Comparison of ENCODE assay signal across 25 cellular contexts in the genomic region with DNA sequence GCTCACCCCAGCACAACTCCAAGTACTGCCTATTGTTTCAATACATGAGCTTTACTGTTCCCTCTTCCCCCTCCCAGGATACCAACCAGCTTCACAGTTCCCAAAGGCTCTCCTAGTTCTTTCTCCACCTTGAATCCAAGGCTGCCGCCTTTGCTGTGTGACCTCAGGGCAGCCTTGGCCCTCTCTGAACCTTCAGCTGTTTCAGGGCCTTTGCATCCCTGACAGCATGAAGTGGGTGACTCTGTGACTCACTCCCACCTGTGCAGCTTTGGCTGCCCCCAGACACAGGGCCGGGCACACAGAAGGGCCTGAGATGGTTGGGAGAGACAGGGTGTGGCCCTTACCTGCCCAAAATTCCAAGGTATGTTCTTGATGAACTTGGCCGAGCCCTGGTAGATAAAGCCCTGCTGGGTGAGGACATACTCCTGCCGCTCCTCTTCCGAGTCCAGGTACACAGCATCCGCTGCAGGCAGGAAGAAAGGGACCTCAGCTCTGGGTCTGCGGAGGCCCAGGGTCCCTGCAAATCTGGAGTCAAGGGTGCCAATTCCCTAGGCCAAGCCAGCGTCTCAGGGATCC. TPM values are rescaled to one million over a fixed set of nuclear protein-coding genes. Genes with fewer than 3 reads are reported as not detected.
A peak's percentile ranks its signal among the peaks of the same experiment; 100 is the strongest.
DNase-seq lines count a peak whose midpoint lies in the region; ATAC-seq and TF ChIP-seq lines count a peak whose summit lies in the region.
"Had no signal": no experiment of that assay in that cellular context is flagged by ENCODE, and none has a peak within 500 bp of the region (broad histone marks: within the 10 kb centered on the region; RNA-seq: fewer than 3 reads in every experiment).

No MANE protein-coding gene starts in this region.

- TF ChIP-seq CTCF in SK-N-SH (IDR thresholded peaks at IDR 0.05) (no peak), coronary artery (IDR thresholded peaks at IDR 0.05) (no peak), right lobe of liver (IDR thresholded peaks at IDR 0.05) (no peak), tibial artery (IDR thresholded peaks at IDR 0.05) (no peak), GM10266 (IDR thresholded peaks at IDR 0.05; ENCODE audit: control insufficient read depth, insufficient read depth, low read depth, missing control alignments) (no peak)

- H3K27me3 ChIP-seq in SK-N-SH (ENCODE audit: insufficient read depth): no peaks in the 10 kb centered on the region
- no peaks in the 10 kb centered on the region for H3K27me3 ChIP-seq in right lobe of liver
- H3K27me3 ChIP-seq in tibial artery: no peaks in the 10 kb centered on the region
- H3K27me3 ChIP-seq: adrenal gland, neural progenitor cell, upper lobe of right lung had no signal

- H3K4me1 ChIP-seq in SK-N-SH (ENCODE audit: control insufficient read depth in 1 of 2, insufficient read depth in 2 of 2, low read depth in 1 of 2, low read length in 1 of 2) (peaks cover 27% of the 10 kb centered on the region in 2 experiments), right lobe of liver (peaks cover 0 to 61% (median 31%) of the 10 kb centered on the region in 4 donors), tibial artery (peaks cover 7 to 62% (median 47%) of the 10 kb centered on the region in 4 donors)

- H3K36me3 ChIP-seq in SK-N-SH (replicated peaks in 1 of 2; ENCODE audit: control insufficient read depth in 1 of 2, insufficient read depth in 2 of 2, low read length in 1 of 2) (peaks cover 50 to 57% of the 10 kb centered on the region in 2 experiments), right lobe of liver (peaks cover 20 to 54% (median 24%) of the 10 kb centered on the region in 4 donors), tibial artery (peaks cover 76 to 88% (median 78%) of the 10 kb centered on the region in 3 donors)
- H3K36me3 ChIP-seq: neural progenitor cell, WERI-Rb-1 had no signal

- no peak overlapping the region for H3K4me2 ChIP-seq in SK-N-SH
- H3K4me2 ChIP-seq: neural progenitor cell had no signal

- ATAC-seq in SK-N-SH treated with all-trans-retinoic acid at 6 μM for 48 hours: no peak
- no peak for ATAC-seq in right lobe of liver
- ATAC-seq: activated T-helper 17 cell treated with anti-CD3 and anti-CD28 coated beads, Interleukin-2, amount 50 U/mL, for 72 hours; sciatic nerve; upper lobe of right lung had no signal

- 98% methylated on average over 7 of the region's 8 CpGs for WGBS in SK-N-SH (ENCODE audit: low lambda C conversion rate)
- WGBS in right lobe of liver (ENCODE audit: insufficient coverage, low coverage, low lambda C conversion rate, missing lambda C conversion rate): 34% methylated on average over 2 of the region's 8 CpGs

- no peaks in the 10 kb centered on the region for H3K9me2 ChIP-seq in SK-N-SH

- TF ChIP-seq RAD21 in SK-N-SH (IDR thresholded peaks at IDR 0.05; ENCODE audit: low read length): no peak

- H2AFZ ChIP-seq in SK-N-SH (ENCODE audit: low read depth): no peak overlapping the region
- H2AFZ ChIP-seq: neural progenitor cell had no signal

- H3K79me2 ChIP-seq in SK-N-SH (ENCODE audit: insufficient read depth): no peaks in the 10 kb centered on the region

- peak overlapping the region; percentile 86 to 98; a peak in 3 of 4 replicates for H3K27ac ChIP-seq in SK-N-SH (ENCODE audit: low read depth in 2 of 2, low read length in 1 of 2)
- peak overlapping the region; percentile 67 to 96 for H3K27ac ChIP-seq in coronary artery
- peak overlapping the region; percentile 78 to 92 (median 87) for H3K27ac ChIP-seq in right lobe of liver
- peak overlapping the region; percentile 84 to 89 for H3K27ac ChIP-seq in tibial artery
- H3K27ac ChIP-seq: 22Rv1, neural progenitor cell, WERI-Rb-1 had no signal

- H4K20me1 ChIP-seq in SK-N-SH (ENCODE audit: insufficient read depth): no peaks in the 10 kb centered on the region

- intact Hi-C loops in right lobe of liver (cut with DNase I) (no loop called here), tibial artery (cut with DNase I; ENCODE audit: low total_unique reads) (no loop called here)

- DNase-seq in SK-N-SH (no peak), coronary artery (ENCODE audit: low spot score) (no peak), right lobe of liver (peak in 2 of 3 donors; percentile 12 to 21), tibial artery (no peak), GM10266 (ENCODE audit: extremely low spot score) (no peak), HCEC 1CT (no peak), NCI-H446 treated with DMSO at 0.1 percent for 48 hours (lab: John Stamatoyannopoulos, UW) (no peak)
- DNase-seq: activated CD4-positive, alpha-beta T cell treated with anti-CD3 and anti-CD28 coated beads for 48 hours; activated naive CD4-positive, alpha-beta T cell treated with anti-CD3 and anti-CD28 coated beads, Interleukin-2, amount 10 ng/mL, durations not matched to agents 7 days and 5 days; adrenal gland; CD4-positive, alpha-beta T cell; KBM-7; mesendoderm; NCI-H1105; NCI-H187; NCI-H510A; stimulated activated CD4-positive, alpha-beta T cell treated with anti-CD3 and anti-CD28 coated beads, Interleukin-4, amount 100 ng/mL, for 4 hours; T-helper 9 cell; upper lobe of right lung; WERI-Rb-1 had no signal

- no peak overlapping the region for H3K9ac ChIP-seq in SK-N-SH
- H3K9ac ChIP-seq: neural progenitor cell had no signal

- TF ChIP-seq POLR2A in right lobe of liver (IDR thresholded peaks at IDR 0.05): no peak

- H3K4me3 ChIP-seq in SK-N-SH (ENCODE audit: low read depth in 2 of 2, low read length in 1 of 2) (no peak overlapping the region), coronary artery (peak overlapping the region; percentile 28), right lobe of liver (no peak overlapping the region), tibial artery (no peak overlapping the region)
- H3K4me3 ChIP-seq: adrenal gland, neural progenitor cell, upper lobe of right lung had no signal

- no peaks in the 10 kb centered on the region for H3K9me3 ChIP-seq in SK-N-SH
- H3K9me3 ChIP-seq in right lobe of liver: no peaks in the 10 kb centered on the region
- H3K9me3 ChIP-seq in tibial artery: no peaks in the 10 kb centered on the region
- H3K9me3 ChIP-seq: adrenal gland, upper lobe of right lung had no signal

- TF ChIP-seq EP300 in SK-N-SH (IDR thresholded peaks at IDR 0.05; ENCODE audit: borderline replicate concordance in 1 of 2, low read depth in 1 of 2, low read length in 1 of 2): no peak

- peaks cover 68% of the 10 kb centered on the region for H3F3A ChIP-seq in SK-N-SH (replicated peaks; ENCODE audit: insufficient read depth)

- POLR2A ChIA-PET in SK-N-SH (lab: Yijun Ruan, JAX): no interaction called here

- CTCF ChIA-PET in SK-N-SH (lab: Yijun Ruan, JAX): interaction anchor here (3.0 to 3.3 kb wide), 2 partner anchors 71 to 93 kb away, joined by 13 to 27 read pairs; no protein-coding TSS in a partner anchor

TF ChIP-seq in SK-N-SH, 30 proteins besides CTCF, POLR2A, EP300 and RAD21:
- TF ChIP-seq NRF1 (IDR thresholded peaks at IDR 0.05; ENCODE audit: low read depth, low read length) (no peak), CHD2 (IDR thresholded peaks at IDR 0.05; ENCODE audit: low read length, partially characterized antibody) (no peak), POLR2AphosphoS5 (IDR thresholded peaks at IDR 0.05; ENCODE audit: low read depth, low read length) (peak; percentile 30; the same call in 1 of the 2 replicates)

TF ChIP-seq in SK-N-SH treated with all-trans-retinoic acid at 6 μM for 48 hours, 23 proteins besides CTCF, POLR2A, EP300 and RAD21:
- TF ChIP-seq ZNF70 (CRISPR knock-in tag; IDR thresholded peaks at IDR 0.05) (no peak), TOX (CRISPR knock-in tag; IDR thresholded peaks at IDR 0.05; ENCODE audit: borderline replicate concordance) (no peak), GLIS3 (CRISPR knock-in tag; IDR thresholded peaks at IDR 0.05) (no peak), PPARA (CRISPR knock-in tag; IDR thresholded peaks at IDR 0.05; ENCODE audit: borderline replicate concordance) (no peak), ISL1 (CRISPR knock-in tag; IDR thresholded peaks at IDR 0.05) (no peak), CSDC2 (CRISPR knock-in tag; IDR thresholded peaks at IDR 0.05) (no peak)
- TF ChIP-seq, protein P1, sequence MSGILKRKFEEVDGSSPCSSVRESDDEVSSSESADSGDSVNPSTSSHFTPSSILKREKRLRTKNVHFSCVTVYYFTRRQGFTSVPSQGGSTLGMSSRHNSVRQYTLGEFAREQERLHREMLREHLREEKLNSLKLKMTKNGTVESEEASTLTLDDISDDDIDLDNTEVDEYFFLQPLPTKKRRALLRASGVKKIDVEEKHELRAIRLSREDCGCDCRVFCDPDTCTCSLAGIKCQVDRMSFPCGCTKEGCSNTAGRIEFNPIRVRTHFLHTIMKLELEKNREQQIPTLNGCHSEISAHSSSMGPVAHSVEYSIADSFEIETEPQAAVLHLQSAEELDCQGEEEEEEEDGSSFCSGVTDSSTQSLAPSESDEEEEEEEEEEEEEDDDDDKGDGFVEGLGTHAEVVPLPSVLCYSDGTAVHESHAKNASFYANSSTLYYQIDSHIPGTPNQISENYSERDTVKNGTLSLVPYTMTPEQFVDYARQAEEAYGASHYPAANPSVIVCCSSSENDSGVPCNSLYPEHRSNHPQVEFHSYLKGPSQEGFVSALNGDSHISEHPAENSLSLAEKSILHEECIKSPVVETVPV (CRISPR knock-in tag; IDR thresholded peaks at IDR 0.05): no peak
- TF ChIP-seq, protein P2, sequence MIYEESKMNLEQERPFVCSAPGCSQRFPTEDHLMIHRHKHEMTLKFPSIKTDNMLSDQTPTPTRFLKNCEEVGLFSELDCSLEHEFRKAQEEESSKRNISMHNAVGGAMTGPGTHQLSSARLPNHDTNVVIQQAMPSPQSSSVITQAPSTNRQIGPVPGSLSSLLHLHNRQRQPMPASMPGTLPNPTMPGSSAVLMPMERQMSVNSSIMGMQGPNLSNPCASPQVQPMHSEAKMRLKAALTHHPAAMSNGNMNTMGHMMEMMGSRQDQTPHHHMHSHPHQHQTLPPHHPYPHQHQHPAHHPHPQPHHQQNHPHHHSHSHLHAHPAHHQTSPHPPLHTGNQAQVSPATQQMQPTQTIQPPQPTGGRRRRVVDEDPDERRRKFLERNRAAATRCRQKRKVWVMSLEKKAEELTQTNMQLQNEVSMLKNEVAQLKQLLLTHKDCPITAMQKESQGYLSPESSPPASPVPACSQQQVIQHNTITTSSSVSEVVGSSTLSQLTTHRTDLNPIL (CRISPR knock-in tag; IDR thresholded peaks at IDR 0.05; ENCODE audit: low read depth): no peak

RNA-seq across cellular contexts. Expression of a gene that starts 14.4 kb away (rescaled TPM):
- 548 and 676 TPM in 2 replicates for polyA plus RNA-seq in SK-N-SH (2012; rRNA removed)
- 278 and 460 TPM in 2 replicates for polyA plus RNA-seq in SK-N-SH (2012; cell fraction: cytosol; rRNA removed)
- 675 and 717 TPM in 2 replicates for polyA plus RNA-seq in SK-N-SH (2012; cell fraction: nucleus; rRNA removed)
- 100 to 1,000 TPM; 135 to 940 (median 474) TPM for total RNA-seq in right lobe of liver

Comparison
In these comparisons a context has a peak if more than half of its experiments do, and no peak if none do; other contexts are left out.
1. DNase-seq: peak in right lobe of liver (2 of 3); none in SK-N-SH (single experiment), coronary artery (single experiment), tibial artery (0 of 2), GM10266 (single experiment), HCEC 1CT (single experiment) and NCI-H446 treated with DMSO at 0.1 percent for 48 hours (single experiment).
2. Peak in every context shown above with its lines, with median percentiles within 50 percentile points of each other: H3K27ac ChIP-seq.